In genomic region chr1:18103788-18104421, GRCh38 we compare ENCODE assay signal across 21 cellular contexts. TPM values are rescaled to one million over a fixed set of nuclear protein-coding genes. Genes with fewer than 3 reads are reported as not detected.
A peak's percentile ranks its signal among the peaks of the same experiment; 100 is the strongest.
DNase-seq lines count a peak whose midpoint lies in the region; ATAC-seq, FAIRE-seq and TF ChIP-seq lines count a peak whose summit lies in the region.
"Had no signal": no experiment of that assay in that cellular context is flagged by ENCODE, and none has a peak within 500 bp of the region (broad histone marks: within the 10 kb centered on the region; RNA-seq: fewer than 3 reads in every experiment).

No MANE protein-coding gene starts in this region.

- FAIRE-seq in HepG2 (lab: Jason Lieb, UNC), result no peak
- peak; percentile 95 for FAIRE-seq in bronchial epithelial cell (lab: Jason Lieb, UNC)
- FAIRE-seq: GM12891, GM19239 had no signal

- no peaks in the 10 kb centered on the region for H3K36me3 ChIP-seq in HepG2 (replicated peaks in 1 of 2; ENCODE audit: control insufficient read depth in 1 of 2, insufficient read depth in 2 of 2, low read length in 2 of 2)
- no peaks in the 10 kb centered on the region for H3K36me3 ChIP-seq in right lobe of liver
- H3K36me3 ChIP-seq in bronchial epithelial cell (ENCODE audit: control insufficient read depth, insufficient read depth, low read length), result no peaks in the 10 kb centered on the region
- H3K36me3 ChIP-seq: BLaER1 treated with 17β-estradiol and CSF1 and Interleukin-3, amounts not matched to agents 10 nM and 100 nM had no signal

- H3K27me3 Mint-ChIP-seq in glutamatergic neuron (ENCODE audit: unreplicated experiment), result peaks cover 32% of the 10 kb centered on the region

- TF ChIP-seq RAD21 in HepG2 (CRISPR knock-in tag; IDR thresholded peaks at IDR 0.05), result no peak

- peaks cover 9% of the 10 kb centered on the region for H3K4me1 Mint-ChIP-seq in glutamatergic neuron (ENCODE audit: low read depth, unreplicated experiment)

- WGBS in HepG2 (ENCODE audit: low lambda C conversion rate), result 0% methylated on average over 1 of the region's 7 CpGs
- 56% methylated on average over 3 of the region's 7 CpGs for WGBS in right lobe of liver (ENCODE audit: insufficient coverage, low coverage, low lambda C conversion rate, missing lambda C conversion rate)

- DNase-seq in HepG2 (ENCODE audit: low spot score), result no peak
- DNase-seq in right lobe of liver, result no peak
- no peak for DNase-seq in bronchial epithelial cell (ENCODE audit: low read depth)
- DNase-seq in glutamatergic neuron, result no peak
- no peak for DNase-seq in erythroblast (lab: John Stamatoyannopoulos, UW)
- no peak for DNase-seq in effector CD8-positive, alpha-beta T cell (lab: John Stamatoyannopoulos, UW)
- no peak for DNase-seq in NCI-H1436 (lab: John Stamatoyannopoulos, UW)
- DNase-seq: Calu3; CD8-positive, alpha-beta T cell; DND-41; EL; GOT3; H9 had no signal

- POLR2A ChIA-PET in HepG2 (lab: Yijun Ruan, JAX), result no interaction called here

- H3K79me2 ChIP-seq in HepG2 (ENCODE audit: insufficient read depth, low read length), result no peaks in the 10 kb centered on the region

- no peaks in the 10 kb centered on the region for H3K4me1 ChIP-seq in HepG2 (ENCODE audit: insufficient read depth, low read length)
- H3K4me1 ChIP-seq in right lobe of liver, result no peaks in the 10 kb centered on the region

- TF ChIP-seq POLR2A in HepG2 (IDR thresholded peaks at IDR 0.05; ENCODE audit: insufficient read depth in 1 of 2, low read depth in 2 of 2, low read length in 2 of 2) (no peak), right lobe of liver (IDR thresholded peaks at IDR 0.05) (no peak), erythroblast (IDR thresholded peaks at IDR 0.05; ENCODE audit: low read length) (no peak)

- no peak overlapping the region for H3K4me3 ChIP-seq in HepG2 (replicated peaks in 1 of 3; ENCODE audit: insufficient read depth in 1 of 3, low read depth in 2 of 3, low read length in 3 of 3)
- no peak overlapping the region for H3K4me3 ChIP-seq in right lobe of liver
- H3K4me3 ChIP-seq in bronchial epithelial cell (ENCODE audit: low read depth, low read length), result no peak overlapping the region
- H3K4me3 ChIP-seq: BLaER1 treated with 17β-estradiol and CSF1 and Interleukin-3, amounts not matched to agents 10 nM and 100 nM had no signal

- no peak for ATAC-seq in HepG2
- ATAC-seq in right lobe of liver, result no peak
- no peak for ATAC-seq in HG03039 (IDR thresholded peaks at IDR 0.05; ENCODE audit: unreplicated experiment)
- ATAC-seq: CD8-positive, alpha-beta T cell had no signal

- TF ChIP-seq EP300 in HepG2 (IDR thresholded peaks at IDR 0.05; ENCODE audit: low read depth in 2 of 2, low read length in 2 of 2), result no peak
- TF ChIP-seq EP300 in HepG2 (CRISPR knock-in tag; IDR thresholded peaks at IDR 0.05; ENCODE audit: borderline replicate concordance), result no peak

- no peak overlapping the region for H3K9ac ChIP-seq in HepG2 (ENCODE audit: insufficient read depth, low read depth, low read length)
- H3K9ac ChIP-seq: BLaER1 treated with 17β-estradiol and CSF1 and Interleukin-3, amounts not matched to agents 10 nM and 100 nM; KMS-11 had no signal

- TF ChIP-seq CTCF in HepG2 (CRISPR knock-in tag; IDR thresholded peaks at IDR 0.05) (no peak), right lobe of liver (IDR thresholded peaks at IDR 0.05) (no peak), bronchial epithelial cell (IDR thresholded peaks at IDR 0.05; ENCODE audit: insufficient read depth, low read length, severe bottlenecking) (no peak), glutamatergic neuron (IDR thresholded peaks at IDR 0.05; ENCODE audit: partially characterized antibody, unreplicated experiment) (no peak)

- no peaks in the 10 kb centered on the region for H3K36me3 Mint-ChIP-seq in glutamatergic neuron (ENCODE audit: unreplicated experiment)
- H3K36me3 Mint-ChIP-seq: CD8-positive, alpha-beta T cell had no signal

- intact Hi-C loops in HepG2 (cut with micrococcal nuclease; ENCODE audit: unreplicated experiment), result no loop called here
- intact Hi-C loops in right lobe of liver (cut with DNase I), result loop anchor here in 1 of 2 donors (10.0 kb wide), 1 partner anchor 179 kb away; no protein-coding TSS in a partner anchor

- no TSS peak for BruUV-seq in HepG2 (replicated peaks; lab: Mats Ljungman, UMichigan)

- CTCF ChIA-PET in HepG2 (lab: Yijun Ruan, JAX; ENCODE audit: low intra/inter-chr PET ratio, low total read pairs), result no interaction called here

- no peak overlapping the region for H3K27ac ChIP-seq in HepG2 (ENCODE audit: extremely low read length, insufficient read depth, low read length)
- H3K27ac ChIP-seq in right lobe of liver, result no peak overlapping the region
- H3K27ac ChIP-seq: 22Rv1; BLaER1 treated with 17β-estradiol and CSF1 and Interleukin-3, amounts not matched to agents 10 nM and 100 nM; KMS-11 had no signal

- H3K4me3 Mint-ChIP-seq in glutamatergic neuron (ENCODE audit: unreplicated experiment), result no peak overlapping the region
- H3K4me3 Mint-ChIP-seq: CD8-positive, alpha-beta T cell had no signal

- in situ Hi-C loops in HepG2 (cut with HindIII; ENCODE audit: extremely low pct_ligation_motif_present, low pct_unique_long_range_greater_than_20kb), result loop anchor here (5.0 kb wide), 1 partner anchor 182 kb away; no protein-coding TSS in a partner anchor

- no peak overlapping the region for H3K4me2 ChIP-seq in HepG2 (ENCODE audit: low read depth, low read length)
- H3K4me2 ChIP-seq: KMS-11 had no signal

- H3K27ac Mint-ChIP-seq in glutamatergic neuron (ENCODE audit: unreplicated experiment), result peak overlapping the region; percentile 24
- H3K27ac Mint-ChIP-seq: CD8-positive, alpha-beta T cell had no signal

- H3K27me3 ChIP-seq in HepG2 (ENCODE audit: control insufficient read depth in 1 of 2, insufficient read depth in 2 of 2, low read length in 2 of 2), result peaks cover 5 to 23% of the 10 kb centered on the region in 2 experiments; a peak in 3 of 5 replicates
- peaks cover 0 to 13% of the 10 kb centered on the region in 2 donors for H3K27me3 ChIP-seq in right lobe of liver
- H3K27me3 ChIP-seq in bronchial epithelial cell (ENCODE audit: control insufficient read depth, insufficient read depth, low read length), result peaks cover 13% of the 10 kb centered on the region

- H2AFZ ChIP-seq in HepG2 (ENCODE audit: low read length), result no peak overlapping the region

- peaks cover 14% of the 10 kb centered on the region for H3K9me3 Mint-ChIP-seq in glutamatergic neuron (ENCODE audit: unreplicated experiment)
- H3K9me3 Mint-ChIP-seq: CD8-positive, alpha-beta T cell had no signal

- H3K9me3 ChIP-seq in HepG2 (ENCODE audit: low read length) (no peaks in the 10 kb centered on the region), right lobe of liver (no peaks in the 10 kb centered on the region)
- H3K9me3 ChIP-seq: BLaER1 treated with 17β-estradiol and CSF1 and Interleukin-3, amounts not matched to agents 10 nM and 100 nM had no signal

- 0 out of 2 replicates have a peak, but pooled peaks cover 3% of the 10 kb centered on the region for H4K20me1 ChIP-seq in HepG2 (ENCODE audit: insufficient read depth, low read length)

TF ChIP-seq in HepG2, 621 proteins besides CTCF, POLR2A, EP300 and RAD21 (continues in another document):
- TF ChIP-seq, protein P1, sequence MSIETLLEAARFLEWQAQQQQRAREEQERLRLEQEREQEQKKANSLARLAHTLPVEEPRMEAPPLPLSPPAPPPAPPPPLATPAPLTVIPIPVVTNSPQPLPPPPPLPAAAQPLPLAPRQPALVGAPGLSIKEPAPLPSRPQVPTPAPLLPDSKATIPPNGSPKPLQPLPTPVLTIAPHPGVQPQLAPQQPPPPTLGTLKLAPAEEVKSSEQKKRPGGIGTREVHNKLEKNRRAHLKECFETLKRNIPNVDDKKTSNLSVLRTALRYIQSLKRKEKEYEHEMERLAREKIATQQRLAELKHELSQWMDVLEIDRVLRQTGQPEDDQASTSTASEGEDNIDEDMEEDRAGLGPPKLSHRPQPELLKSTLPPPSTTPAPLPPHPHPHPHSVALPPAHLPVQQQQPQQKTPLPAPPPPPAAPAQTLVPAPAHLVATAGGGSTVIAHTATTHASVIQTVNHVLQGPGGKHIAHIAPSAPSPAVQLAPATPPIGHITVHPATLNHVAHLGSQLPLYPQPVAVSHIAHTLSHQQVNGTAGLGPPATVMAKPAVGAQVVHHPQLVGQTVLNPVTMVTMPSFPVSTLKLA (IDR thresholded peaks at IDR 0.05), result peak; percentile 100
- 0 out of 2 replicates have a peak, but pooled peaks have one; percentile 77 for TF ChIP-seq ZNF207 (IDR thresholded peaks at IDR 0.05; ENCODE audit: borderline replicate concordance)

RNA-seq across cellular contexts. Expression of gene IGSF21, which starts 3.7 kb away (rescaled TPM):
- total RNA-seq in HepG2 (2016; rRNA removed; fragmentation: Illumina TruSeq; extraction: Trizol) (not detected in 2 replicates), right lobe of liver (1 to 10 TPM in 2 of 6 experiments, under 1 TPM in 4; 0.34 to 2.0 (median 0.71) TPM), bronchial epithelial cell (not detected in 2 replicates), glutamatergic neuron (ENCODE audit: unreplicated experiment) (1.3 TPM)
- total RNA-seq in HepG2 (2016; cell fraction: cytosol; rRNA removed; fragmentation: Illumina TruSeq; extraction: Trizol; ENCODE audit: low read depth), result not detected in 2 replicates
- total RNA-seq in HepG2 (2016; cell fraction: insoluble cytoplasmic fraction; rRNA removed; fragmentation: Illumina TruSeq; extraction: Trizol), result not detected in 2 replicates
- not detected in 2 replicates for total RNA-seq in HepG2 (2016; cell fraction: membrane; rRNA removed; fragmentation: Illumina TruSeq; extraction: Trizol)
- total RNA-seq in HepG2 (2016; cell fraction: nucleus; rRNA removed; fragmentation: Illumina TruSeq; extraction: Trizol), result not detected in 2 replicates
- not detected in 2 replicates for polyA plus RNA-seq in HepG2 (2011; rRNA removed)
- not detected in 2 replicates for polyA plus RNA-seq in HepG2 (2011; cell fraction: cytosol; rRNA removed)
- not detected in 2 replicates for polyA plus RNA-seq in HepG2 (2011; cell fraction: nucleus; rRNA removed)
- not detected in 2 replicates for polyA plus RNA-seq in HepG2 (2012)
- not detected in 2 replicates for polyA plus RNA-seq in HepG2 (2016; cell fraction: cytosol; fragmentation: Illumina TruSeq; extraction: Trizol; ENCODE audit: low read depth)
- polyA plus RNA-seq in HepG2 (2016; cell fraction: insoluble cytoplasmic fraction; fragmentation: Illumina TruSeq; extraction: Trizol; ENCODE audit: low read depth), result not detected in 2 replicates
- polyA plus RNA-seq in HepG2 (2016; cell fraction: membrane; fragmentation: Illumina TruSeq; extraction: Trizol; ENCODE audit: low read depth), result not detected in 2 replicates
- not detected in 2 replicates for polyA plus RNA-seq in HepG2 (2016; cell fraction: nucleus; fragmentation: Illumina TruSeq; extraction: Trizol; ENCODE audit: insufficient read depth, low read depth)
- not detected in 2 replicates for polyA minus RNA-seq in HepG2 (2011; rRNA and poly(A)+ RNA removed; ENCODE audit: low replicate concordance)
- polyA minus RNA-seq in HepG2 (2011; cell fraction: cytosol; rRNA and poly(A)+ RNA removed), result not detected in 2 replicates
- polyA minus RNA-seq in HepG2 (2011; cell fraction: nucleus; rRNA and poly(A)+ RNA removed), result not detected in 2 replicates
- total RNA-seq: Calu3; CD8-positive, alpha-beta T cell; G401 had no signal
- polyA plus RNA-seq: AG04450 had no signal
